8 cellular contexts compared by ENCODE assay signal in genomic region chr12:58443273-58443980, GRCh38.
DNase-seq lines count a peak whose midpoint lies in the region; ATAC-seq and TF ChIP-seq lines count a peak whose summit lies in the region.

No MANE protein-coding gene starts in this region.

- H3K27me3 ChIP-seq in upper lobe of left lung, result no peaks in the 10 kb centered on the region

- TF ChIP-seq POLR2A in upper lobe of left lung (IDR thresholded peaks at IDR 0.05), result no peak

- H3K9me3 ChIP-seq in upper lobe of left lung, result no peaks in the 10 kb centered on the region

- no peaks in the 10 kb centered on the region for H3K9me3 Mint-ChIP-seq in activated naive CD8-positive, alpha-beta T cell treated with anti-CD3 and anti-CD28 coated beads for 36 hours

- TF ChIP-seq CTCF in fibroblast of pulmonary artery (IDR thresholded peaks at IDR 0.05; ENCODE audit: low read length, missing control alignments) (peak; percentile 69), upper lobe of left lung (IDR thresholded peaks at IDR 0.05) (peak in 4 of 6 experiments; percentile 11 to 35 (median 28))

- H3K27me3 Mint-ChIP-seq in activated naive CD8-positive, alpha-beta T cell treated with anti-CD3 and anti-CD28 coated beads for 36 hours, result peaks cover 4% of the 10 kb centered on the region

- no peak overlapping the region for H3K27ac Mint-ChIP-seq in activated naive CD8-positive, alpha-beta T cell treated with anti-CD3 and anti-CD28 coated beads for 36 hours

- no peaks in the 10 kb centered on the region for H3K36me3 ChIP-seq in upper lobe of left lung

- peak; percentile 17 for DNase-seq in activated CD4-positive, alpha-beta T cell treated with anti-CD3 and anti-CD28 coated beads for 48 hours
- no peak for DNase-seq in activated CD4-positive, alpha-beta T cell treated with anti-CD3 and anti-CD28 coated beads, Interleukin-2, amount 50 U/mL, for 4 hours
- DNase-seq in NCI-H748 treated with DMSO at 0.1 percent for 48 hours (lab: John Stamatoyannopoulos, UW) (peak; percentile 14), fibroblast of pulmonary artery (ENCODE audit: low read depth) (peak; percentile 61), upper lobe of left lung (no peak), DMS153 (lab: John Stamatoyannopoulos, UW) (no peak)
- no peak for DNase-seq in activated naive CD8-positive, alpha-beta T cell treated with anti-CD3 and anti-CD28 coated beads for 36 hours

- H3K27ac ChIP-seq in upper lobe of left lung, result no peak overlapping the region

- H3K4me1 ChIP-seq in upper lobe of left lung, result peaks cover 0 to 4% (median 0%) of the 10 kb centered on the region in 4 donors

- no peaks in the 10 kb centered on the region for H3K4me1 Mint-ChIP-seq in activated naive CD8-positive, alpha-beta T cell treated with anti-CD3 and anti-CD28 coated beads for 36 hours

- H3K36me3 Mint-ChIP-seq in activated naive CD8-positive, alpha-beta T cell treated with anti-CD3 and anti-CD28 coated beads for 36 hours, result no peaks in the 10 kb centered on the region

- H3K4me3 ChIP-seq in fibroblast of pulmonary artery (replicated peaks; ENCODE audit: low read depth, low read length) (no peak overlapping the region), upper lobe of left lung (no peak overlapping the region)

- H3K4me3 Mint-ChIP-seq in activated naive CD8-positive, alpha-beta T cell treated with anti-CD3 and anti-CD28 coated beads for 36 hours, result no peak overlapping the region

- no peak for TF ChIP-seq EP300 in upper lobe of left lung (IDR thresholded peaks at IDR 0.05)

- ATAC-seq in HG02571 (IDR thresholded peaks at IDR 0.05; ENCODE audit: unreplicated experiment) (peak; percentile 74), upper lobe of left lung (ENCODE audit: low FRiP score in 2 of 2) (peak in 1 of 2 donors; percentile 65)

Comparison
In these comparisons a context has a peak if more than half of its experiments do, and no peak if none do; other contexts are left out.
1. DNase-seq: peak in activated CD4-positive, alpha-beta T cell treated with anti-CD3 and anti-CD28 coated beads for 48 hours (single experiment), NCI-H748 treated with DMSO at 0.1 percent for 48 hours (single experiment) and fibroblast of pulmonary artery (single experiment); none in activated CD4-positive, alpha-beta T cell treated with anti-CD3 and anti-CD28 coated beads, Interleukin-2, amount 50 U/mL, for 4 hours (0 of 2), upper lobe of left lung (0 of 2), activated naive CD8-positive, alpha-beta T cell treated with anti-CD3 and anti-CD28 coated beads for 36 hours (single experiment) and DMS153 (single experiment).